In the genomic region with DNA sequence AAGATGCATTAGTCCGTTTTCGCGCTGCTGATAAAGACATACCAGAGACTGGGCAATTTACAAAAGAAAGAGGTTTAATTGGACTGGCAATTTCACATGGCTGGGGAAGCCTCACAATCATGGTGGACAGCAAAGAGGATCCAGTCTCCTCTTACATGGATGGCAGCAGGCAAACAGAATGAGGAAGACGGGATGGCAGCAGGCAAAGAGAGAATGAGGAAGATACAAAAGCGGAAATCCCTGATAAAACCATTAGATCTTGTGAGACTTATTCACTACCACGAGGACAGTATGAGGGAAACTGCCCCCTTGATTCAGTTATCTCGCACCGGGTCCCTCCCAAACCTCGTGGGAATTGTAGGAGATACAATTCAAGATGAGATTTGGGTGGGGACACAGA, we compare ENCODE assay signal across 30 cellular contexts.
"Had no signal": no experiment of that assay in that cellular context is flagged by ENCODE, and none has a peak within 500 bp of the region (broad histone marks: within the 10 kb centered on the region; RNA-seq: fewer than 3 reads in every experiment).

No MANE protein-coding gene starts in this region.

- H3K36me3 ChIP-seq: brain microvascular endothelial cell, gastrocnemius medialis had no signal

- H3K36me3 Mint-ChIP-seq: activated naive CD4-positive, alpha-beta T cell treated with anti-CD3 and anti-CD28 coated beads, Interleukin-2, amount 50 U/mL, for 72 hours; WTC11 had no signal

- H3K4me1 Mint-ChIP-seq: WTC11 had no signal

- H3K9me3 Mint-ChIP-seq: activated CD4-positive, alpha-beta memory T cell treated with anti-CD3 and anti-CD28 coated beads, Interleukin-2, amount 10 ng/mL, durations not matched to agents 7 days and 5 days; activated CD4-positive, alpha-beta T cell treated with anti-CD3 and anti-CD28 coated beads, Interleukin-2, amount 10 ng/mL, durations not matched to agents 7 days and 5 days; activated naive CD4-positive, alpha-beta T cell treated with anti-CD3 and anti-CD28 coated beads, Interleukin-2, amount 10 ng/mL, durations not matched to agents 7 days and 5 days; activated T-cell treated with anti-CD3 and anti-CD28 coated beads, Interleukin-2, amount 50 U/mL, for 24 hours; activated T-cell treated with anti-CD3 and anti-CD28 coated beads, Interleukin-2, amount 50 U/mL, for 72 hours; effector memory CD8-positive, alpha-beta T cell had no signal

- DNase-seq: activated CD4-positive, alpha-beta memory T cell treated with anti-CD3 and anti-CD28 coated beads, Interleukin-2, amount 10 ng/mL, durations not matched to agents 7 days and 5 days; activated CD4-positive, alpha-beta T cell treated with anti-CD3 and anti-CD28 coated beads for 1 hour; activated CD4-positive, alpha-beta T cell treated with anti-CD3 and anti-CD28 coated beads for 4 hours; activated CD4-positive, alpha-beta T cell treated with anti-CD3 and anti-CD28 coated beads, Interleukin-2, amount 10 ng/mL, durations not matched to agents 7 days and 5 days; activated CD4-positive, alpha-beta T cell treated with anti-CD3 and anti-CD28 coated beads, Interleukin-2, amount 50 U/mL, for 4 hours; activated CD8-positive, alpha-beta memory T cell treated with anti-CD3 and anti-CD28 coated beads, Interleukin-2, amount 50 U/mL, for 48 hours; activated gamma-delta T cell; activated naive CD4-positive, alpha-beta T cell; activated naive CD4-positive, alpha-beta T cell treated with anti-CD3 and anti-CD28 coated beads, Interleukin-2, amount 10 ng/mL, durations not matched to agents 7 days and 5 days; activated naive CD8-positive, alpha-beta T cell treated with anti-CD3 and anti-CD28 coated beads, Interleukin-2, amount 10 ng/mL, durations not matched to agents 7 days and 5 days; activated T-cell treated with anti-CD3 and anti-CD28 coated beads for 4 hours; activated T-cell treated with anti-CD3 and anti-CD28 coated beads, Interleukin-2, amount 50 U/mL, for 24 hours; activated T-cell treated with anti-CD3 and anti-CD28 coated beads, Interleukin-2, amount 50 U/mL, for 72 hours; amniotic stem cell; anterior cingulate cortex; brain microvascular endothelial cell; cortex of kidney; dermis blood vessel endothelial cell; effector CD4-positive, alpha-beta T cell; effector memory CD8-positive, alpha-beta T cell; erythroblast; foreskin keratinocyte; gastrocnemius medialis; glutamatergic neuron; T-helper 1 cell; T1000 had no signal

- ATAC-seq: activated naive CD4-positive, alpha-beta T cell treated with anti-CD3 and anti-CD28 coated beads, Interleukin-2, amount 50 U/mL, for 72 hours; activated T-cell treated with anti-CD3 and anti-CD28 coated beads, Interleukin-2, amount 50 U/mL, for 72 hours; effector memory CD8-positive, alpha-beta T cell; foreskin keratinocyte; gastrocnemius medialis; WTC11 had no signal

- H3K9me3 ChIP-seq: esophagus muscularis mucosa, gastrocnemius medialis had no signal

- H3K27me3 ChIP-seq: brain microvascular endothelial cell, esophagus muscularis mucosa, foreskin keratinocyte, gastrocnemius medialis had no signal

- H3K4me1 ChIP-seq: esophagus muscularis mucosa, gastrocnemius medialis had no signal

- H3K4me3 ChIP-seq: esophagus muscularis mucosa, gastrocnemius medialis had no signal

- H3K27ac Mint-ChIP-seq: activated CD4-positive, alpha-beta memory T cell treated with anti-CD3 and anti-CD28 coated beads, Interleukin-2, amount 10 ng/mL, durations not matched to agents 7 days and 5 days; activated CD4-positive, alpha-beta T cell treated with anti-CD3 and anti-CD28 coated beads, Interleukin-2, amount 10 ng/mL, durations not matched to agents 7 days and 5 days; activated naive CD4-positive, alpha-beta T cell treated with anti-CD3 and anti-CD28 coated beads, Interleukin-2, amount 10 ng/mL, durations not matched to agents 7 days and 5 days; activated naive CD4-positive, alpha-beta T cell treated with anti-CD3 and anti-CD28 coated beads, Interleukin-2, amount 50 U/mL, for 72 hours; activated naive CD8-positive, alpha-beta T cell treated with anti-CD3 and anti-CD28 coated beads, Interleukin-2, amount 10 ng/mL, durations not matched to agents 7 days and 5 days; activated T-cell treated with anti-CD3 and anti-CD28 coated beads, Interleukin-2, amount 50 U/mL, for 24 hours; activated T-cell treated with anti-CD3 and anti-CD28 coated beads, Interleukin-2, amount 50 U/mL, for 72 hours; WTC11 had no signal

- H3K27ac ChIP-seq: brain microvascular endothelial cell, esophagus muscularis mucosa, foreskin keratinocyte, gastrocnemius medialis, VCaP had no signal

- H3K27me3 Mint-ChIP-seq: activated CD4-positive, alpha-beta memory T cell treated with anti-CD3 and anti-CD28 coated beads, Interleukin-2, amount 10 ng/mL, durations not matched to agents 7 days and 5 days; activated CD4-positive, alpha-beta T cell treated with anti-CD3 and anti-CD28 coated beads, Interleukin-2, amount 10 ng/mL, durations not matched to agents 7 days and 5 days; activated naive CD8-positive, alpha-beta T cell treated with anti-CD3 and anti-CD28 coated beads, Interleukin-2, amount 10 ng/mL, durations not matched to agents 7 days and 5 days; activated T-cell treated with anti-CD3 and anti-CD28 coated beads, Interleukin-2, amount 50 U/mL, for 24 hours; effector memory CD8-positive, alpha-beta T cell had no signal

- H3K4me3 Mint-ChIP-seq: activated CD4-positive, alpha-beta memory T cell treated with anti-CD3 and anti-CD28 coated beads, Interleukin-2, amount 10 ng/mL, durations not matched to agents 7 days and 5 days; activated CD4-positive, alpha-beta T cell treated with anti-CD3 and anti-CD28 coated beads, Interleukin-2, amount 10 ng/mL, durations not matched to agents 7 days and 5 days; activated naive CD4-positive, alpha-beta T cell treated with anti-CD3 and anti-CD28 coated beads, Interleukin-2, amount 10 ng/mL, durations not matched to agents 7 days and 5 days; activated naive CD8-positive, alpha-beta T cell treated with anti-CD3 and anti-CD28 coated beads, Interleukin-2, amount 10 ng/mL, durations not matched to agents 7 days and 5 days; activated T-cell treated with anti-CD3 and anti-CD28 coated beads, Interleukin-2, amount 50 U/mL, for 24 hours; activated T-cell treated with anti-CD3 and anti-CD28 coated beads, Interleukin-2, amount 50 U/mL, for 72 hours; effector memory CD8-positive, alpha-beta T cell; WTC11 had no signal
